ENCODE assay signal across 8 cellular contexts in genomic region chr1:110337704-110338199, GRCh38. TPM values are rescaled to one million over a fixed set of nuclear protein-coding genes. Genes with fewer than 3 reads are reported as not detected.
DNase-seq lines count a peak whose midpoint lies in the region; ATAC-seq and TF ChIP-seq lines count a peak whose summit lies in the region.

No MANE protein-coding gene starts in this region.

- intact Hi-C loops in breast epithelium (cut with DNase I; ENCODE audit: low total_unique reads), result no loop called here

- peaks cover 23% of the 10 kb centered on the region for H3K36me3 ChIP-seq in HUES48 (ENCODE audit: control insufficient read depth, insufficient read depth, low read length)
- H3K36me3 ChIP-seq in breast epithelium, result no peaks in the 10 kb centered on the region

- H3K4me3 ChIP-seq in HUES48 (ENCODE audit: low read depth, low read length), result peak overlapping the region; percentile 93
- H3K4me3 ChIP-seq in breast epithelium, result peak overlapping the region; percentile 85 to 94 (median 91)

- peak in 3 of 5 donors; percentile 17 to 18 (median 18) for DNase-seq in T-helper 1 cell
- peak; percentile 42 to 54 for DNase-seq in breast epithelium (ENCODE audit: low spot score in 2 of 2)
- peak; percentile 70 for DNase-seq in left kidney (ENCODE audit: low read depth, low spot score)
- peak in 2 of 3 donors; percentile 22 to 24 for DNase-seq in stimulated activated CD4-positive, alpha-beta T cell treated with anti-CD3 and anti-CD28 coated beads, TNF-alpha, amount 100 ng/mL, for 1 hour (ENCODE audit: low read depth in 3 of 3, low spot score in 1 of 3)
- DNase-seq in medulla oblongata (ENCODE audit: extremely low spot score), result no peak

- TF ChIP-seq CTCF in C4-2B (conservative IDR thresholded peaks at IDR 0.05), result no peak
- TF ChIP-seq CTCF in breast epithelium (IDR thresholded peaks at IDR 0.05), result no peak

- H3K27ac ChIP-seq in C4-2B (peak overlapping the region; percentile 94), HUES48 (ENCODE audit: low read depth, low read length) (peak overlapping the region; percentile 100), breast epithelium (peak overlapping the region; percentile 99)

- H3K9ac ChIP-seq in HUES48 (ENCODE audit: low read depth, low read length), result peak overlapping the region; percentile 96

- H3K27me3 ChIP-seq in HUES48 (ENCODE audit: control insufficient read depth, insufficient read depth, low read length) (no peaks in the 10 kb centered on the region), breast epithelium (no peaks in the 10 kb centered on the region)

- TF ChIP-seq POLR2A in breast epithelium (IDR thresholded peaks at IDR 0.05), result no peak

- H3K4me1 ChIP-seq in HUES48 (ENCODE audit: control insufficient read depth, insufficient read depth, low read length), result peaks cover 24% of the 10 kb centered on the region
- peaks cover 0 to 17% of the 10 kb centered on the region in 2 donors for H3K4me1 ChIP-seq in breast epithelium

- ATAC-seq in GM18870 (IDR thresholded peaks at IDR 0.05; ENCODE audit: unreplicated experiment), result no peak

- no peaks in the 10 kb centered on the region for H3K9me3 ChIP-seq in HUES48 (ENCODE audit: control insufficient read depth, insufficient read depth, low read length)
- H3K9me3 ChIP-seq in breast epithelium, result no peaks in the 10 kb centered on the region

RNA-seq across cellular contexts. Expression of gene RBM15, which starts 1.4 kb away (rescaled TPM):
- total RNA-seq in breast epithelium, result 10 to 100 TPM; 33.4 to 47.1 (median 35.4) TPM

RNA-seq across cellular contexts. Expression of gene SLC16A4, which starts 53.1 kb away (rescaled TPM):
- total RNA-seq in breast epithelium, result 10 to 100 TPM in 2 of 3 donors, under 1 TPM in 1; 0.96 to 31.5 (median 14.4) TPM
